In the genomic region with DNA sequence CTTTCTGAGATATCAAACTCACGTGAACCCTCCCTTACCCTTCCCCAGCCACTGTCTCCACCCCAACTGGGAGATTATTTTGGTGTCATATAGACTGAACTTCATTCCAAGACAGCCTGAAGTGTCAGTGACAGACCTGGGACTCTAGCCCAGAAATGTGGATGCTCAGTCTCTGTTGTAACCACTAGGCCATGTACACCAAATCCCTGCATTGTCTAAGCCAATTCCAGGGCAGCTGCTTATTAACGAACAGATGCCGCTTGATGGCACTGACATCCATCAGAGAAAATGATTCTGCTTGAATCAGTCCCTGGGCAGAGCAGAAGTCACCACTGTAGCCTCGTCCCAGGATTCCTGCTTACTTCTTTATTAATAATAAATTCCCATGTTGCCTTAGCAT, we compare ENCODE assay signal across 18 cellular contexts.
"Had no signal": no experiment of that assay in that cellular context is flagged by ENCODE, and none has a peak within 500 bp of the region (broad histone marks: within the 10 kb centered on the region; RNA-seq: fewer than 3 reads in every experiment).

No MANE protein-coding gene starts in this region.

- H3K4me3 ChIP-seq: left lung, transverse colon, vagina had no signal

- H3K9me3 ChIP-seq: transverse colon, vagina had no signal

- H3K27ac ChIP-seq: epithelial cell of prostate, left lung, parathyroid adenoma, transverse colon, vagina had no signal

- ATAC-seq: activated T-cell treated with anti-CD3 and anti-CD28 coated beads, Interleukin-2, amount 50 U/mL, for 4 hours; left lung; naive thymus-derived CD8-positive, alpha-beta T cell; stimulated activated naive CD8-positive, alpha-beta T cell treated with anti-CD3 and anti-CD28 coated beads, Interleukin-15, Interleukin-2, amounts not matched to agents 100 U/mL and 50 U/mL, for 24 hours; T-cell had no signal

- H3K36me3 ChIP-seq: left lung, transverse colon, vagina had no signal

- H3K27me3 ChIP-seq: left lung, transverse colon, vagina had no signal

- DNase-seq: activated CD4-positive, alpha-beta T cell treated with anti-CD3 and anti-CD28 coated beads, Interleukin-2, amount 10 ng/mL, durations not matched to agents 7 days and 5 days; activated CD8-positive, alpha-beta memory T cell treated with anti-CD3 and anti-CD28 coated beads, Interleukin-2, amount 50 U/mL, for 4 hours; activated naive CD4-positive, alpha-beta T cell treated with anti-CD3 and anti-CD28 coated beads for 36 hours; activated T-cell treated with anti-CD3 and anti-CD28 coated beads, Interleukin-2, amount 50 U/mL, for 4 hours; central memory CD4-positive, alpha-beta T cell; endodermal cell; foreskin fibroblast; glutamatergic neuron; kidney; left lung; mesenchymal stem cell; naive thymus-derived CD8-positive, alpha-beta T cell; stimulated activated naive CD8-positive, alpha-beta T cell treated with anti-CD3 and anti-CD28 coated beads, Interleukin-15, Interleukin-2, amounts not matched to agents 100 U/mL and 50 U/mL, for 24 hours; T-cell; transverse colon had no signal

- H3K4me1 ChIP-seq: left lung, parathyroid adenoma, transverse colon, vagina had no signal
